1 cellular context compared by ENCODE assay signal in the genomic region with DNA sequence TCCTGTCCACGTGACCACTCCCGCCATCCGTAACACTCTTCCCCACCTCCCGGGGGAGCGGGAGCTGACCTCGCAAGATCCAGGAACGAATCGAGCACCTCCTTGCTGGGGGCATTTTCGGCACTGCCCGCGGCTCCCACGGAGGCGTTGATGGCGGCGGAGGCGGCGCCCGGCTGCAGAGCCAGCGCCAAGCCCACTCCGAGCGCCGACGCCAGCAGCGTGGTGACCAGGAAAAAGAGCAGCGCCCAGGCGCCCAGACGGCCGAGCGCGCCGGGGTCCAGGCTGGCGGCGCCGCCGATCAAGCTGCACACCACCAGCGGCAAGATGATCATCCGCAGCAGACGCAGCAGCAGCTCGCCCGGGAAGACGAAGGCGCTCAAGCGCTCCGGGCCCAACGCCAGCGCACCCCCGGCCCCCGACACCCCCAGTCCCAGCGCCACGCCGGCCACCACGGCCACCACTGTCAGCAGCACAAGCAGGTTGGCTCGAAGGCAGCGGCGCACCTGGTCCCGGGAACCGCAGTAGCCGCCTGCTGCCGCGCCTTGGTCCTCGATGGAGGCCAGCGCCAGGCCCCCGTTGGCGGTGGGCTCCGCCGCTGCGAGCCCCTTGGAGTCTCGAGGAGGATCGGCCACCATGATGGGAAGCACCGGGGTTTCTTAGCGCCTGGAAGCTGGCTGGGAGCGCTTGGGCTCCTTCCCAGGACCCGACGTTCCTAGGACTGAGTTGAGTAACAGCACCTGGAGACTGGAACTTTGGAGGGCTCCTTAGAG.
A peak's percentile ranks its signal among the peaks of the same experiment; 100 is the strongest.
TF ChIP-seq lines count a peak whose summit lies in the region.

No MANE protein-coding gene starts in this region.

TF ChIP-seq in K562, 482 proteins besides CTCF, POLR2A, EP300 and RAD21 (continued from another document and continues in another):
- TF ChIP-seq, protein P1, sequence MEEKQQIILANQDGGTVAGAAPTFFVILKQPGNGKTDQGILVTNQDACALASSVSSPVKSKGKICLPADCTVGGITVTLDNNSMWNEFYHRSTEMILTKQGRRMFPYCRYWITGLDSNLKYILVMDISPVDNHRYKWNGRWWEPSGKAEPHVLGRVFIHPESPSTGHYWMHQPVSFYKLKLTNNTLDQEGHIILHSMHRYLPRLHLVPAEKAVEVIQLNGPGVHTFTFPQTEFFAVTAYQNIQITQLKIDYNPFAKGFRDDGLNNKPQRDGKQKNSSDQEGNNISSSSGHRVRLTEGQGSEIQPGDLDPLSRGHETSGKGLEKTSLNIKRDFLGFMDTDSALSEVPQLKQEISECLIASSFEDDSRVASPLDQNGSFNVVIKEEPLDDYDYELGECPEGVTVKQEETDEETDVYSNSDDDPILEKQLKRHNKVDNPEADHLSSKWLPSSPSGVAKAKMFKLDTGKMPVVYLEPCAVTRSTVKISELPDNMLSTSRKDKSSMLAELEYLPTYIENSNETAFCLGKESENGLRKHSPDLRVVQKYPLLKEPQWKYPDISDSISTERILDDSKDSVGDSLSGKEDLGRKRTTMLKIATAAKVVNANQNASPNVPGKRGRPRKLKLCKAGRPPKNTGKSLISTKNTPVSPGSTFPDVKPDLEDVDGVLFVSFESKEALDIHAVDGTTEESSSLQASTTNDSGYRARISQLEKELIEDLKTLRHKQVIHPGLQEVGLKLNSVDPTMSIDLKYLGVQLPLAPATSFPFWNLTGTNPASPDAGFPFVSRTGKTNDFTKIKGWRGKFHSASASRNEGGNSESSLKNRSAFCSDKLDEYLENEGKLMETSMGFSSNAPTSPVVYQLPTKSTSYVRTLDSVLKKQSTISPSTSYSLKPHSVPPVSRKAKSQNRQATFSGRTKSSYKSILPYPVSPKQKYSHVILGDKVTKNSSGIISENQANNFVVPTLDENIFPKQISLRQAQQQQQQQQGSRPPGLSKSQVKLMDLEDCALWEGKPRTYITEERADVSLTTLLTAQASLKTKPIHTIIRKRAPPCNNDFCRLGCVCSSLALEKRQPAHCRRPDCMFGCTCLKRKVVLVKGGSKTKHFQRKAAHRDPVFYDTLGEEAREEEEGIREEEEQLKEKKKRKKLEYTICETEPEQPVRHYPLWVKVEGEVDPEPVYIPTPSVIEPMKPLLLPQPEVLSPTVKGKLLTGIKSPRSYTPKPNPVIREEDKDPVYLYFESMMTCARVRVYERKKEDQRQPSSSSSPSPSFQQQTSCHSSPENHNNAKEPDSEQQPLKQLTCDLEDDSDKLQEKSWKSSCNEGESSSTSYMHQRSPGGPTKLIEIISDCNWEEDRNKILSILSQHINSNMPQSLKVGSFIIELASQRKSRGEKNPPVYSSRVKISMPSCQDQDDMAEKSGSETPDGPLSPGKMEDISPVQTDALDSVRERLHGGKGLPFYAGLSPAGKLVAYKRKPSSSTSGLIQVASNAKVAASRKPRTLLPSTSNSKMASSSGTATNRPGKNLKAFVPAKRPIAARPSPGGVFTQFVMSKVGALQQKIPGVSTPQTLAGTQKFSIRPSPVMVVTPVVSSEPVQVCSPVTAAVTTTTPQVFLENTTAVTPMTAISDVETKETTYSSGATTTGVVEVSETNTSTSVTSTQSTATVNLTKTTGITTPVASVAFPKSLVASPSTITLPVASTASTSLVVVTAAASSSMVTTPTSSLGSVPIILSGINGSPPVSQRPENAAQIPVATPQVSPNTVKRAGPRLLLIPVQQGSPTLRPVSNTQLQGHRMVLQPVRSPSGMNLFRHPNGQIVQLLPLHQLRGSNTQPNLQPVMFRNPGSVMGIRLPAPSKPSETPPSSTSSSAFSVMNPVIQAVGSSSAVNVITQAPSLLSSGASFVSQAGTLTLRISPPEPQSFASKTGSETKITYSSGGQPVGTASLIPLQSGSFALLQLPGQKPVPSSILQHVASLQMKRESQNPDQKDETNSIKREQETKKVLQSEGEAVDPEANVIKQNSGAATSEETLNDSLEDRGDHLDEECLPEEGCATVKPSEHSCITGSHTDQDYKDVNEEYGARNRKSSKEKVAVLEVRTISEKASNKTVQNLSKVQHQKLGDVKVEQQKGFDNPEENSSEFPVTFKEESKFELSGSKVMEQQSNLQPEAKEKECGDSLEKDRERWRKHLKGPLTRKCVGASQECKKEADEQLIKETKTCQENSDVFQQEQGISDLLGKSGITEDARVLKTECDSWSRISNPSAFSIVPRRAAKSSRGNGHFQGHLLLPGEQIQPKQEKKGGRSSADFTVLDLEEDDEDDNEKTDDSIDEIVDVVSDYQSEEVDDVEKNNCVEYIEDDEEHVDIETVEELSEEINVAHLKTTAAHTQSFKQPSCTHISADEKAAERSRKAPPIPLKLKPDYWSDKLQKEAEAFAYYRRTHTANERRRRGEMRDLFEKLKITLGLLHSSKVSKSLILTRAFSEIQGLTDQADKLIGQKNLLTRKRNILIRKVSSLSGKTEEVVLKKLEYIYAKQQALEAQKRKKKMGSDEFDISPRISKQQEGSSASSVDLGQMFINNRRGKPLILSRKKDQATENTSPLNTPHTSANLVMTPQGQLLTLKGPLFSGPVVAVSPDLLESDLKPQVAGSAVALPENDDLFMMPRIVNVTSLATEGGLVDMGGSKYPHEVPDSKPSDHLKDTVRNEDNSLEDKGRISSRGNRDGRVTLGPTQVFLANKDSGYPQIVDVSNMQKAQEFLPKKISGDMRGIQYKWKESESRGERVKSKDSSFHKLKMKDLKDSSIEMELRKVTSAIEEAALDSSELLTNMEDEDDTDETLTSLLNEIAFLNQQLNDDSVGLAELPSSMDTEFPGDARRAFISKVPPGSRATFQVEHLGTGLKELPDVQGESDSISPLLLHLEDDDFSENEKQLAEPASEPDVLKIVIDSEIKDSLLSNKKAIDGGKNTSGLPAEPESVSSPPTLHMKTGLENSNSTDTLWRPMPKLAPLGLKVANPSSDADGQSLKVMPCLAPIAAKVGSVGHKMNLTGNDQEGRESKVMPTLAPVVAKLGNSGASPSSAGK (IDR thresholded peaks at IDR 0.05): no peak
- no peak for TF ChIP-seq ZBTB9 (CRISPR knock-in tag; IDR thresholded peaks at IDR 0.05)
- TF ChIP-seq SIN3A (IDR thresholded peaks at IDR 0.05; ENCODE audit: borderline replicate concordance in 2 of 2, control insufficient read depth in 1 of 2, low read depth in 2 of 2, low read length in 2 of 2): peak in 1 of 2 experiments; percentile 7; a peak in 1 of 4 replicates
- TF ChIP-seq POLR2AphosphoS5 (IDR thresholded peaks at IDR 0.05; ENCODE audit: control insufficient read depth, insufficient read depth, low read depth, low read length): no peak
- TF ChIP-seq KDM4B (IDR thresholded peaks at IDR 0.05; ENCODE audit: borderline replicate concordance in 2 of 2, low read depth in 1 of 2): no peak
- no peak for TF ChIP-seq TAF7 (tag; IDR thresholded peaks at IDR 0.05)
- no peak for TF ChIP-seq SPI1 (IDR thresholded peaks at IDR 0.05; ENCODE audit: borderline replicate concordance, low read depth, low read length)
- no peak for TF ChIP-seq EP400 (IDR thresholded peaks at IDR 0.05)
- TF ChIP-seq ILF3 (IDR thresholded peaks at IDR 0.05; ENCODE audit: borderline replicate concordance): no peak; the same call in 1 of the 2 replicates
- peak; percentile 25 for TF ChIP-seq SAFB (IDR thresholded peaks at IDR 0.05; ENCODE audit: borderline replicate concordance, low read depth, low read length)
- TF ChIP-seq CHD7 (IDR thresholded peaks at IDR 0.05; ENCODE audit: low read depth, low read length): no peak
- no peak for TF ChIP-seq ATF1 (CRISPR knock-in tag; IDR thresholded peaks at IDR 0.05)
- no peak for TF ChIP-seq ATF1 (tag; IDR thresholded peaks at IDR 0.05)
- TF ChIP-seq NCOA6 (IDR thresholded peaks at IDR 0.05): no peak
- TF ChIP-seq RBFOX2 (IDR thresholded peaks at IDR 0.05; ENCODE audit: low read depth, low read length): peak; percentile 94
- no peak for TF ChIP-seq MTA2 (IDR thresholded peaks at IDR 0.05; ENCODE audit: low read depth)
- TF ChIP-seq GTF2F1 (IDR thresholded peaks at IDR 0.05; ENCODE audit: low read depth, low read length): no peak
- TF ChIP-seq SMARCE1 (IDR thresholded peaks at IDR 0.05): no peak
- TF ChIP-seq ZNF830 (CRISPR knock-in tag; IDR thresholded peaks at IDR 0.05): no peak
- TF ChIP-seq, protein P2, sequence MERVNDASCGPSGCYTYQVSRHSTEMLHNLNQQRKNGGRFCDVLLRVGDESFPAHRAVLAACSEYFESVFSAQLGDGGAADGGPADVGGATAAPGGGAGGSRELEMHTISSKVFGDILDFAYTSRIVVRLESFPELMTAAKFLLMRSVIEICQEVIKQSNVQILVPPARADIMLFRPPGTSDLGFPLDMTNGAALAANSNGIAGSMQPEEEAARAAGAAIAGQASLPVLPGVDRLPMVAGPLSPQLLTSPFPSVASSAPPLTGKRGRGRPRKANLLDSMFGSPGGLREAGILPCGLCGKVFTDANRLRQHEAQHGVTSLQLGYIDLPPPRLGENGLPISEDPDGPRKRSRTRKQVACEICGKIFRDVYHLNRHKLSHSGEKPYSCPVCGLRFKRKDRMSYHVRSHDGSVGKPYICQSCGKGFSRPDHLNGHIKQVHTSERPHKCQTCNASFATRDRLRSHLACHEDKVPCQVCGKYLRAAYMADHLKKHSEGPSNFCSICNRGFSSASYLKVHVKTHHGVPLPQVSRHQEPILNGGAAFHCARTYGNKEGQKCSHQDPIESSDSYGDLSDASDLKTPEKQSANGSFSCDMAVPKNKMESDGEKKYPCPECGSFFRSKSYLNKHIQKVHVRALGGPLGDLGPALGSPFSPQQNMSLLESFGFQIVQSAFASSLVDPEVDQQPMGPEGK (CRISPR knock-in tag; IDR thresholded peaks at IDR 0.05; ENCODE audit: borderline replicate concordance): no peak
- TF ChIP-seq CHD1 (IDR thresholded peaks at IDR 0.05; ENCODE audit: low read length): peak; percentile 96
- TF ChIP-seq SREBF1 (IDR thresholded peaks at IDR 0.05; ENCODE audit: borderline replicate concordance, low read depth, low read length): no peak
- TF ChIP-seq FOXA3 (CRISPR knock-in tag; conservative IDR thresholded peaks at IDR 0.05 in 1 of 2, IDR thresholded peaks at IDR 0.05 in 1 of 2): no peak
